Comparison of ENCODE assay signal across 1 cellular context in the genomic region with DNA sequence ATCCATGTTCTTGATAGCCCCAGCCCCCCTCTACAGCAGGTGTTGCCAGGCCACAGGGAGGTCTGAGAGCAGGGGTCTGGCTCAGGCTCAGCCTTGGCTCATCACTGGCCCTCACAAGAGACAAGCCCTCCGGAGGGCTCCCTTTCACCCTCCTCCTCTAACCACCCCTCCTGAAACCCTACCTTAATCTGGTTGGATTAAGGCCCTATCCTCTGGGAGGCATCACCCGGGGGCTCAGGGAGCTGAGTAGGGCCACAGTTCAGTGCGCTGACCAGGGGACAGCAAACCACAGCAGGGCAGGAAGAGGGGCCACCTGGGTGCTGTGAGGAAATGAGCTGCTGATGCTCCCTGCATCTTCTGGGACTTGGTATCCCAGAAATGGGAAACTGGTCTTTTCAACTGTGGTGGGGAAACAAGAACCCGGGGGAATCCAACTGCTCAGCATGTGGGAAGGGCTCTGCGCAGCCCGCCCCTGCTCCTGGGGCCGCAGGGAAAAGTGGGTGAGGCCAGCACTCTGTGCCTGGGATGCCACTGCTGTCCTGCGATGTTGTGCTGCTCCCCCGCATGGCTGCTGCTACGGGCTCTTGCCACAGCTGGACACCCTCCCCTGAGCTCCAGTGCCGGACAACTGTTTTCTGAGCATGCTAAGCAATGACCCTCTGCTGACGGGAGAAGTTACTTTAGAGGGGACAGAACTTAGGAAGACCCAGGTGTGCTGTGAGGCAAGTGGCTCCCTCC.
TF ChIP-seq lines count a peak whose summit lies in the region.

No MANE protein-coding gene starts in this region.

TF ChIP-seq in IMR-90, 13 proteins besides CTCF, POLR2A, EP300 and RAD21:
- TF ChIP-seq BHLHE40 (IDR thresholded peaks at IDR 0.05; ENCODE audit: low read depth, low read length) (no peak), MAZ (IDR thresholded peaks at IDR 0.05; ENCODE audit: borderline replicate concordance, low read depth, low read length) (no peak), RCOR1 (IDR thresholded peaks at IDR 0.05; ENCODE audit: insufficient replicate concordance, low read length) (no peak), MXI1 (IDR thresholded peaks at IDR 0.05; ENCODE audit: borderline replicate concordance, low read depth, low read length) (no peak), CHD1 (IDR thresholded peaks at IDR 0.05; ENCODE audit: low read depth, low read length) (no peak), RFX5 (IDR thresholded peaks at IDR 0.05; ENCODE audit: low read depth, low read length) (no peak), NFE2L2 (IDR thresholded peaks at IDR 0.05; ENCODE audit: low read depth, low read length) (no peak), SMC3 (IDR thresholded peaks at IDR 0.05; ENCODE audit: low read depth, low read length) (no peak), FOS (IDR thresholded peaks at IDR 0.05; ENCODE audit: low read depth, low read length) (no peak), MAFK (IDR thresholded peaks at IDR 0.05; ENCODE audit: low read depth, low read length) (no peak), CEBPB (IDR thresholded peaks at IDR 0.05; ENCODE audit: low read depth, low read length) (no peak)
- TF ChIP-seq, protein P1, sequence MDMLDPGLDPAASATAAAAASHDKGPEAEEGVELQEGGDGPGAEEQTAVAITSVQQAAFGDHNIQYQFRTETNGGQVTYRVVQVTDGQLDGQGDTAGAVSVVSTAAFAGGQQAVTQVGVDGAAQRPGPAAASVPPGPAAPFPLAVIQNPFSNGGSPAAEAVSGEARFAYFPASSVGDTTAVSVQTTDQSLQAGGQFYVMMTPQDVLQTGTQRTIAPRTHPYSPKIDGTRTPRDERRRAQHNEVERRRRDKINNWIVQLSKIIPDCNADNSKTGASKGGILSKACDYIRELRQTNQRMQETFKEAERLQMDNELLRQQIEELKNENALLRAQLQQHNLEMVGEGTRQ (IDR thresholded peaks at IDR 0.05; ENCODE audit: low read depth, low read length) = no peak
- TF ChIP-seq, protein P2, sequence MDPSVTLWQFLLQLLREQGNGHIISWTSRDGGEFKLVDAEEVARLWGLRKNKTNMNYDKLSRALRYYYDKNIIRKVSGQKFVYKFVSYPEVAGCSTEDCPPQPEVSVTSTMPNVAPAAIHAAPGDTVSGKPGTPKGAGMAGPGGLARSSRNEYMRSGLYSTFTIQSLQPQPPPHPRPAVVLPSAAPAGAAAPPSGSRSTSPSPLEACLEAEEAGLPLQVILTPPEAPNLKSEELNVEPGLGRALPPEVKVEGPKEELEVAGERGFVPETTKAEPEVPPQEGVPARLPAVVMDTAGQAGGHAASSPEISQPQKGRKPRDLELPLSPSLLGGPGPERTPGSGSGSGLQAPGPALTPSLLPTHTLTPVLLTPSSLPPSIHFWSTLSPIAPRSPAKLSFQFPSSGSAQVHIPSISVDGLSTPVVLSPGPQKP (IDR thresholded peaks at IDR 0.05; ENCODE audit: borderline replicate concordance, low read depth, low read length) = no peak
